ENCODE assay signal across 8 cellular contexts in the genomic region with DNA sequence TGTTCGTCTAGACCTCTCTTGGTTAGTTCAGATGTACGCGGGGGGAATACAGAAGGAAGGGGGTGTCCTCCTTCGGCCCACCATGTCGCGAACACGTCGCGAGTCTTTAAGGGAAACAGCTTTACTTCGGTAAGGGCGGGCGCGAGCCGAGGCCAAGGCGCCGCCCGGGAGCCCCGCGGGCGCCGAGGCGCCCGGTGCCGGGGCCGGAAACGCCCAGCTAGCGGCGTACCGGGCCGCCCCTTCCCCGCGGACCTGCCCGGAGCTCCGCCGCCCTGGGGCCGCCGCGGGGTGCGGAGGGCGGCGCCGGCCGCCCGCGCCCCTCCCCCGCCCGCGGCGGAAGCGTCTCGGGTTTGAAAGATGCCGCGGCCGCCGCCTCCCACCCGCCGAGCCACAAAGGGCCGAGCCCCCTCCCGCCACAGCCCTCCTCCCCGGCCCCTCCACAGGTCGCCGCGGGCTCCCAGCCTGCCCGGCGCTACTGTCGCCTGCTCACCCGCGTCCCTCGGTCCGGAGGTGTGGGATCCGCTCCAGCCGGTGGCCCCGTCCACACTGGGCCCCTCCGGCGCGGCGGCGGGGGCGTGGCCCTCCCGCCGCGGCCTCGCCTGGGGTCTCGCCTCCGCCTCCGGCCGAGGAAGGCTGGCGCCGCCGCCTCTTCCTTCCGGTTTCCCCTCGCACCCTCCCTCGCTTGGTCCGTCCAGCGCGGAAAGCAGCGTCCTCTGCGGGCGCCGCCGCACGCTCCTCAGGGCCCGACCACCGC. TPM values are rescaled to one million over a fixed set of nuclear protein-coding genes. Genes with fewer than 3 reads are reported as not detected.
DNase-seq lines count a peak whose midpoint lies in the region; ATAC-seq and TF ChIP-seq lines count a peak whose summit lies in the region.

A gene (minus strand): TSS at position 715 of the 754 bp plus-strand sequence. CDS start 12,156 bp downstream, outside the sequence.

- WGBS in right lobe of liver (ENCODE audit: insufficient coverage, low coverage, low lambda C conversion rate, missing lambda C conversion rate): 0% methylated on average over 23 of the region's 104 CpGs

- H3K36me3 ChIP-seq in right lobe of liver: no peaks in the 10 kb centered on the region

- no peaks in the 10 kb centered on the region for H3K27me3 ChIP-seq in right lobe of liver

- H3K9me3 ChIP-seq in right lobe of liver: no peaks in the 10 kb centered on the region

- peak; percentile 47 for ATAC-seq in GM18873 (IDR thresholded peaks at IDR 0.05; ENCODE audit: low FRiP score, unreplicated experiment)
- peak; percentile 69 for ATAC-seq in HG03108 (IDR thresholded peaks at IDR 0.05; ENCODE audit: unreplicated experiment)
- ATAC-seq in right lobe of liver: peak; percentile 57 to 74 (median 66)

- TF ChIP-seq CTCF in AG09319 (IDR thresholded peaks at IDR 0.05; ENCODE audit: low read depth, low read length) (no peak; the same call in 1 of the 2 replicates), right lobe of liver (IDR thresholded peaks at IDR 0.05) (no peak)

- CTCF ChIA-PET in activated CD4-positive, alpha-beta T cell treated with anti-CD3 and anti-CD28 coated beads, Interleukin-2, amount 10 ng/mL, durations not matched to agents 7 days and 5 days (lab: Charles Lee): interaction anchor here (0.6 to 3.4 kb wide), 5 partner anchors 11 to 548 kb away, joined by 5 to 17 read pairs (median 8); no protein-coding TSS in a partner anchor

- peak within 1 kb of the TSS; percentile 95 for H3K4me3 Mint-ChIP-seq in activated CD4-positive, alpha-beta T cell treated with anti-CD3 and anti-CD28 coated beads, Interleukin-2, amount 10 ng/mL, durations not matched to agents 7 days and 5 days

- peak; percentile 44 for TF ChIP-seq POLR2A in right lobe of liver (IDR thresholded peaks at IDR 0.05)

- H3K27me3 Mint-ChIP-seq in activated CD4-positive, alpha-beta T cell treated with anti-CD3 and anti-CD28 coated beads, Interleukin-2, amount 10 ng/mL, durations not matched to agents 7 days and 5 days: no peaks in the 10 kb centered on the region

- H3K27ac ChIP-seq in right lobe of liver: peak within 1 kb of the TSS; percentile 92 to 96 (median 95)

- POLR2A ChIA-PET in activated CD4-positive, alpha-beta T cell treated with anti-CD3 and anti-CD28 coated beads, Interleukin-2, amount 10 ng/mL, durations not matched to agents 7 days and 5 days (lab: Charles Lee): interaction anchor here (1.0 kb wide), 2 partner anchors 13 to 17 kb away, joined by 3 to 4 read pairs; no protein-coding TSS in a partner anchor

- peak within 1 kb of the TSS; percentile 60 to 76 (median 76) for H3K4me3 ChIP-seq in right lobe of liver

- H3K9me3 Mint-ChIP-seq in activated CD4-positive, alpha-beta T cell treated with anti-CD3 and anti-CD28 coated beads, Interleukin-2, amount 10 ng/mL, durations not matched to agents 7 days and 5 days: no peaks in the 10 kb centered on the region

- H3K27ac Mint-ChIP-seq in activated CD4-positive, alpha-beta T cell treated with anti-CD3 and anti-CD28 coated beads, Interleukin-2, amount 10 ng/mL, durations not matched to agents 7 days and 5 days: peak within 1 kb of the TSS; percentile 100

- peaks cover 51% of the 10 kb centered on the region for H3K4me1 Mint-ChIP-seq in activated CD4-positive, alpha-beta T cell treated with anti-CD3 and anti-CD28 coated beads, Interleukin-2, amount 10 ng/mL, durations not matched to agents 7 days and 5 days

- H3K36me3 Mint-ChIP-seq in activated CD4-positive, alpha-beta T cell treated with anti-CD3 and anti-CD28 coated beads, Interleukin-2, amount 10 ng/mL, durations not matched to agents 7 days and 5 days (ENCODE audit: low read depth): peaks cover 25% of the 10 kb centered on the region

- DNase-seq in AG09319 (ENCODE audit: extremely low read depth, low read depth) (peak; percentile 57), NCI-H510A (lab: John Stamatoyannopoulos, UW) (peak; percentile 81), dermis microvascular lymphatic vessel endothelial cell (ENCODE audit: low read depth in 2 of 2) (peak; percentile 76 to 92), right lobe of liver (peak; percentile 89 to 92 (median 91))
- DNase-seq in activated CD4-positive, alpha-beta T cell treated with anti-CD3 and anti-CD28 coated beads, Interleukin-2, amount 10 ng/mL, durations not matched to agents 7 days and 5 days: peak; percentile 81
- DNase-seq in stimulated activated CD4-positive, alpha-beta T cell treated with anti-CD3 and anti-CD28 coated beads, Interleukin-4, amount 100 ng/mL, for 24 hours: peak; percentile 69

- intact Hi-C loops in right lobe of liver (cut with DNase I): no loop called here

- peaks cover 0 to 33% (median 3%) of the 10 kb centered on the region in 4 donors for H3K4me1 ChIP-seq in right lobe of liver

RNA-seq across cellular contexts. Expression of the gene that starts here (rescaled TPM):
- 10 to 100 TPM; 46.2 to 46.6 TPM for total RNA-seq in activated CD4-positive, alpha-beta T cell treated with anti-CD3 and anti-CD28 coated beads, Interleukin-2, amount 10 ng/mL, durations not matched to agents 7 days and 5 days
- 56.1 and 89.0 TPM in 2 replicates for total RNA-seq in dermis microvascular lymphatic vessel endothelial cell
- total RNA-seq in right lobe of liver: 10 to 100 TPM in 4 of 6 experiments, 1 to 10 TPM in 2; 7.0 to 14.5 (median 10.5) TPM

Comparison
In these comparisons a context has a peak if more than half of its experiments do, and no peak if none do; other contexts are left out.
1. Peak in every context shown above with its lines: DNase-seq, ATAC-seq, H3K4me3 ChIP-seq and H3K27ac ChIP-seq.